In genomic region chr9:130535818-130536521, GRCh38 we compare ENCODE assay signal across 9 cellular contexts. TPM values are rescaled to one million over a fixed set of nuclear protein-coding genes. Genes with fewer than 3 reads are reported as not detected.
DNase-seq lines count a peak whose midpoint lies in the region; ATAC-seq and TF ChIP-seq lines count a peak whose summit lies in the region.
"Had no signal": no experiment of that assay in that cellular context is flagged by ENCODE, and none has a peak within 500 bp of the region (broad histone marks: within the 10 kb centered on the region; RNA-seq: fewer than 3 reads in every experiment).

No MANE protein-coding gene starts in this region.

- ATAC-seq in HG03439 (IDR thresholded peaks at IDR 0.05; ENCODE audit: unreplicated experiment) (no peak), GM21786 (IDR thresholded peaks at IDR 0.05; ENCODE audit: unreplicated experiment) (no peak)

- H3K27ac ChIP-seq in HEK293 (ENCODE audit: extremely low read depth, low read depth, low read length) = no peak overlapping the region
- H3K27ac ChIP-seq in Karpas-422 (ENCODE audit: low read length) = no peak overlapping the region
- H3K27ac ChIP-seq: SJSA1 had no signal

- DNase-seq in NCI-H82 treated with DMSO at 0.1 percent for 48 hours (lab: John Stamatoyannopoulos, UW; ENCODE audit: unreplicated experiment) (peak; percentile 21), foreskin melanocyte (peak; percentile 41), pons (ENCODE audit: low spot score) (peak; percentile 1), globus pallidus (ENCODE audit: low spot score) (no peak), Karpas-422 (no peak)

- CTCF ChIA-PET in HEK293 (lab: Yijun Ruan, JAX) = no interaction called here

- H3K4me1 ChIP-seq in HEK293 (ENCODE audit: control insufficient read depth, insufficient read depth, low read length) = no peaks in the 10 kb centered on the region
- H3K4me1 ChIP-seq in Karpas-422 (ENCODE audit: low read length) = no peaks in the 10 kb centered on the region
- H3K4me1 ChIP-seq: SJSA1 had no signal

- no peak overlapping the region for H3K4me2 ChIP-seq in Karpas-422 (ENCODE audit: low read depth, low read length, poor library complexity, severe bottlenecking)

- H3K9me3 ChIP-seq in HEK293 (ENCODE audit: control insufficient read depth, insufficient read depth, low read depth, low read length) (no peaks in the 10 kb centered on the region), Karpas-422 (ENCODE audit: low read length) (no peaks in the 10 kb centered on the region)
- H3K9me3 ChIP-seq: SJSA1 had no signal

- H3K36me3 ChIP-seq in HEK293 (ENCODE audit: control insufficient read depth in 2 of 2, insufficient read depth in 1 of 2, low read length in 2 of 2) (no peaks in the 10 kb centered on the region), Karpas-422 (ENCODE audit: insufficient read depth, low read length) (no peaks in the 10 kb centered on the region)
- H3K36me3 ChIP-seq: SJSA1 had no signal

- POLR2A ChIA-PET in HEK293 (lab: Yijun Ruan, JAX) = interaction anchor here (0.6 kb wide), 2 partner anchors 17 to 151 kb away, joined by 4 to 7 read pairs; no protein-coding TSS in a partner anchor

- TF ChIP-seq CTCF in HEK293 (tag by site-specific recombination; IDR thresholded peaks at IDR 0.05) = no peak

- no peak overlapping the region for H3K9ac ChIP-seq in Karpas-422 (ENCODE audit: low read length)

- no peaks in the 10 kb centered on the region for H4K20me1 ChIP-seq in Karpas-422 (ENCODE audit: insufficient read depth, low read depth, low read length)

- no peaks in the 10 kb centered on the region for H3K27me3 ChIP-seq in Karpas-422 (ENCODE audit: low read length)

- H2AFZ ChIP-seq in Karpas-422 (ENCODE audit: low read length) = no peak overlapping the region

- H3K79me2 ChIP-seq in Karpas-422 (ENCODE audit: low read length) = no peaks in the 10 kb centered on the region

- H3K9me2 ChIP-seq in Karpas-422 (replicated peaks; ENCODE audit: insufficient read depth, low read length) = no peaks in the 10 kb centered on the region

- H3K4me3 ChIP-seq in HEK293 (ENCODE audit: low read depth, low read length) (no peak overlapping the region), Karpas-422 (ENCODE audit: low read length) (no peak overlapping the region)
- H3K4me3 ChIP-seq: SJSA1 had no signal

TF ChIP-seq in HEK293, 187 proteins besides CTCF, POLR2A, EP300 and RAD21 (continues in another document):
- TF ChIP-seq PATZ1 (tag by site-specific recombination; IDR thresholded peaks at IDR 0.05) (peak; percentile 19; the same call in 1 of the 2 replicates), OSR2 (tag by site-specific recombination; IDR thresholded peaks at IDR 0.05) (peak; percentile 73), ZNF473 (tag by site-specific recombination; IDR thresholded peaks at IDR 0.05) (no peak), ZNF629 (tag by site-specific recombination; IDR thresholded peaks at IDR 0.05) (peak; percentile 32; the same call in 1 of the 2 replicates), ZNF335 (tag by site-specific recombination; conservative IDR thresholded peaks at IDR 0.05) (no peak), SCRT2 (tag by site-specific recombination; IDR thresholded peaks at IDR 0.05) (peak; percentile 92), ZNF184 (tag by site-specific recombination; IDR thresholded peaks at IDR 0.05) (no peak), ELK4 (IDR thresholded peaks at IDR 0.05; ENCODE audit: borderline replicate concordance, low read depth, low read length) (no peak), ZNF398 (tag by site-specific recombination; IDR thresholded peaks at IDR 0.05) (0 out of 2 replicates have a peak, but pooled peaks have one; percentile 48), OVOL3 (tag by site-specific recombination; IDR thresholded peaks at IDR 0.05) (no peak), ZSCAN18 (tag by site-specific recombination; IDR thresholded peaks at IDR 0.05) (no peak), ZBTB8A (tag by site-specific recombination; IDR thresholded peaks at IDR 0.05) (peak; percentile 39; the same call in 1 of the 2 replicates), ZNF544 (tag by site-specific recombination; IDR thresholded peaks at IDR 0.05) (no peak), GLIS1 (tag by site-specific recombination; IDR thresholded peaks at IDR 0.05) (peak; percentile 28; the same call in 1 of the 2 replicates), WT1 (tag by site-specific recombination; IDR thresholded peaks at IDR 0.05) (peak; percentile 93), ZNF239 (tag by site-specific recombination; IDR thresholded peaks at IDR 0.05) (no peak), ZNF707 (tag by site-specific recombination; IDR thresholded peaks at IDR 0.05) (no peak), ZNF114 (tag by site-specific recombination; IDR thresholded peaks at IDR 0.05) (no peak), PRDM6 (tag by site-specific recombination; IDR thresholded peaks at IDR 0.05) (no peak), SALL2 (tag by site-specific recombination; IDR thresholded peaks at IDR 0.05; ENCODE audit: borderline replicate concordance) (no peak), ZNF394 (tag by site-specific recombination; IDR thresholded peaks at IDR 0.05; ENCODE audit: borderline replicate concordance) (no peak)

RNA-seq across cellular contexts. Expression of gene FUBP3, which starts 43.4 kb away (rescaled TPM):
- total RNA-seq in Karpas-422 (2014; rRNA removed; shearing (Covaris generic); ENCODE audit: low replicate concordance) = 31.2 and 47.9 TPM in 2 replicates

Comparison
In these comparisons a context has a peak if more than half of its experiments do, and no peak if none do; other contexts are left out.
1. DNase-seq: peak in NCI-H82 treated with DMSO at 0.1 percent for 48 hours (single experiment), foreskin melanocyte (single experiment) and pons (single experiment); none in globus pallidus (single experiment) and Karpas-422 (single experiment).